In genomic region chr2:234739061-234739460, GRCh38 we compare ENCODE assay signal across 26 cellular contexts.
"Had no signal": no experiment of that assay in that cellular context is flagged by ENCODE, and none has a peak within 500 bp of the region (broad histone marks: within the 10 kb centered on the region; RNA-seq: fewer than 3 reads in every experiment).

No MANE protein-coding gene starts in this region.

- FAIRE-seq: endometrium, islet of Langerhans, keratinocyte had no signal

- DNase-seq: colonic mucosa; cortex of kidney; effector CD8-positive, alpha-beta T cell; effector memory CD8-positive, alpha-beta T cell; endodermal cell; erythroblast; esophagus squamous epithelium; foreskin fibroblast; foreskin melanocyte; gastrocnemius medialis; glutamatergic neuron; head of caudate nucleus; heart right ventricle; hippocampal formation; left cardiac atrium; left lung; left ventricle myocardium superior; lower lobe of right lung; mesenchymal stem cell; mucosa of descending colon; naive B cell had no signal

- H3K4me3 ChIP-seq: colonic mucosa, esophagus squamous epithelium, gastrocnemius medialis, heart right ventricle, left lung, lower lobe of right lung, mucosa of descending colon had no signal

- H3K9me3 ChIP-seq: colonic mucosa, gastrocnemius medialis had no signal

- ATAC-seq: effector memory CD8-positive, alpha-beta T cell; esophagus mucosa; gastrocnemius medialis; heart right ventricle; left cardiac atrium; left lung; left ventricle myocardium superior; lower lobe of right lung; mucosa of descending colon had no signal

- H3K27ac ChIP-seq: colonic mucosa, epithelial cell of prostate, esophagus squamous epithelium, gastrocnemius medialis, heart right ventricle, left lung, lower lobe of right lung had no signal

- H3K36me3 ChIP-seq: colonic mucosa, esophagus squamous epithelium, gastrocnemius medialis, heart right ventricle, left lung, lower lobe of right lung had no signal

- H3K27me3 ChIP-seq: colonic mucosa, esophagus squamous epithelium, gastrocnemius medialis, heart right ventricle, left lung had no signal

- H3K4me1 ChIP-seq: colonic mucosa, esophagus squamous epithelium, gastrocnemius medialis, heart right ventricle, left lung, lower lobe of right lung had no signal
